ENCODE assay signal across 1 cellular context in genomic region chr1:167617100-167617949, GRCh38.
TF ChIP-seq lines count a peak whose summit lies in the region.

No MANE protein-coding gene starts in this region.

TF ChIP-seq in K562, 482 proteins besides CTCF, POLR2A, EP300 and RAD21 (continued from another document and continues in another):
- TF ChIP-seq EGR1 (conservative IDR thresholded peaks at IDR 0.05) (peak; percentile 90), ZNF232 (CRISPR knock-in tag; IDR thresholded peaks at IDR 0.05) (no peak), MECOM (CRISPR knock-in tag; IDR thresholded peaks at IDR 0.05) (peak; percentile 66), CBX2 (IDR thresholded peaks at IDR 0.05; ENCODE audit: insufficient read depth, low read length, poor library complexity, severe bottlenecking) (no peak), ZNF583 (CRISPR knock-in tag; IDR thresholded peaks at IDR 0.05) (no peak), IFI16 (CRISPR knock-in tag; IDR thresholded peaks at IDR 0.05) (no peak), LEF1 (IDR thresholded peaks at IDR 0.05) (peak; percentile 40), ZNF274 (IDR thresholded peaks at IDR 0.05; ENCODE audit: borderline replicate concordance, low read depth, low read length) (no peak), REST (CRISPR knock-in tag; IDR thresholded peaks at IDR 0.05; ENCODE audit: low read depth) (0 out of 2 replicates have a peak, but pooled peaks have one; percentile 36), ZNF589 (CRISPR knock-in tag; IDR thresholded peaks at IDR 0.05; ENCODE audit: low read depth) (peak; percentile 75; the same call in 1 of the 2 replicates), ETV5 (CRISPR knock-in tag; IDR thresholded peaks at IDR 0.05; ENCODE audit: low read depth) (peak; percentile 75), RAD51 (IDR thresholded peaks at IDR 0.05; ENCODE audit: borderline replicate concordance, low read depth) (no peak), SIN3B (IDR thresholded peaks at IDR 0.05; ENCODE audit: low read depth) (no peak), CC2D1A (IDR thresholded peaks at IDR 0.05) (no peak), GTF2B (IDR thresholded peaks at IDR 0.05; ENCODE audit: extremely low read depth, insufficient read length) (no peak), CHD7 (IDR thresholded peaks at IDR 0.05; ENCODE audit: low read depth, low read length) (no peak), TAL1 (IDR thresholded peaks at IDR 0.05) (no peak), MAFK (IDR thresholded peaks at IDR 0.05; ENCODE audit: low read length) (no peak), DACH1 (IDR thresholded peaks at IDR 0.05; ENCODE audit: partially characterized antibody) (peak; percentile 58), ZNF318 (IDR thresholded peaks at IDR 0.05; ENCODE audit: borderline replicate concordance in 1 of 2, low read depth in 1 of 2) (no peak), ZNF184 (CRISPR knock-in tag; IDR thresholded peaks at IDR 0.05) (no peak), CSDE1 (IDR thresholded peaks at IDR 0.05) (peak in 1 of 2 experiments; percentile 56; a peak in 1 of 4 replicates), MYC (IDR thresholded peaks at IDR 0.05; ENCODE audit: low read depth, low read length) (no peak), MYC (CRISPR knock-in tag; IDR thresholded peaks at IDR 0.05; ENCODE audit: borderline replicate concordance, low read depth) (no peak), POLR2G (IDR thresholded peaks at IDR 0.05; ENCODE audit: low read depth, low read length) (no peak), ZNF253 (CRISPR knock-in tag; conservative IDR thresholded peaks at IDR 0.05) (no peak)
